In genomic region chr12:67665679-67666078, GRCh38 we compare ENCODE assay signal across 28 cellular contexts. TPM values are rescaled to one million over a fixed set of nuclear protein-coding genes. Genes with fewer than 3 reads are reported as not detected.
DNase-seq lines count a peak whose midpoint lies in the region; ATAC-seq and TF ChIP-seq lines count a peak whose summit lies in the region.
"Had no signal": no experiment of that assay in that cellular context is flagged by ENCODE, and none has a peak within 500 bp of the region (broad histone marks: within the 10 kb centered on the region; RNA-seq: fewer than 3 reads in every experiment).

No MANE protein-coding gene starts in this region.

- CTCF ChIA-PET in Calu3 (lab: Charles Lee): interaction anchor here (0.5 kb wide), 1 partner anchor 1540 kb away, joined by 5 read pairs; no protein-coding TSS in a partner anchor

- H3K36me3 ChIP-seq in lower lobe of right lung: no peaks in the 10 kb centered on the region
- H3K36me3 ChIP-seq: esophagus muscularis mucosa, gastroesophageal sphincter, prostate gland, stomach, tibial nerve had no signal

- no peaks in the 10 kb centered on the region for H3K27me3 Mint-ChIP-seq in Calu3 (ENCODE audit: unreplicated experiment)
- no peaks in the 10 kb centered on the region for H3K27me3 Mint-ChIP-seq in effector memory CD8-positive, alpha-beta T cell
- no peaks in the 10 kb centered on the region for H3K27me3 Mint-ChIP-seq in progenitor cell of endocrine pancreas

- H3K4me1 Mint-ChIP-seq in Calu3 (ENCODE audit: low read depth, unreplicated experiment) (peaks cover 58% of the 10 kb centered on the region), progenitor cell of endocrine pancreas (ENCODE audit: low read depth) (peaks cover 2% of the 10 kb centered on the region)
- peaks cover 56 to 76% of the 10 kb centered on the region in 2 donors for H3K4me1 Mint-ChIP-seq in effector memory CD8-positive, alpha-beta T cell (ENCODE audit: low read depth in 2 of 2)

- H3K4me1 ChIP-seq in lower lobe of right lung: peaks cover 15% of the 10 kb centered on the region
- H3K4me1 ChIP-seq: HAP-1, prostate gland had no signal

- TF ChIP-seq CTCF in Calu3 (IDR thresholded peaks at IDR 0.05; ENCODE audit: unreplicated experiment) (no peak), progenitor cell of endocrine pancreas (IDR thresholded peaks at IDR 0.05; ENCODE audit: unreplicated experiment) (no peak), lower lobe of right lung (IDR thresholded peaks at IDR 0.05) (no peak)

- intact Hi-C loops in Calu3 (cut with micrococcal nuclease; ENCODE audit: unreplicated experiment) (no loop called here), lower lobe of right lung (cut with DNase I) (no loop called here), posterior cingulate gyrus (cut with DNase I) (no loop called here)

- no peak overlapping the region for H3K4me3 ChIP-seq in lower lobe of right lung
- H3K4me3 ChIP-seq: esophagus muscularis mucosa, gastroesophageal sphincter, HAP-1, prostate gland, stomach, tibial nerve had no signal

- H3K4me3 Mint-ChIP-seq in Calu3 (ENCODE audit: low read depth, unreplicated experiment) (no peak overlapping the region), progenitor cell of endocrine pancreas (ENCODE audit: low read depth) (no peak overlapping the region)
- peak overlapping the region in 1 of 2 donors; percentile 33 for H3K4me3 Mint-ChIP-seq in effector memory CD8-positive, alpha-beta T cell
- H3K4me3 Mint-ChIP-seq: activated T-helper 1 cell treated with anti-CD3 and anti-CD28 coated beads, Interleukin-12 subunit alpha, Interleukin-12 subunit beta, Interleukin-2, Interleukin-4 antibody, amounts not matched to agents 30 ng/mL and 10 ng/mL and 1 ng/mL, durations not matched to agents 14 hours and 24 hours and 36 hours had no signal

- H3K27me3 ChIP-seq in lower lobe of right lung (ENCODE audit: low read depth): no peaks in the 10 kb centered on the region
- H3K27me3 ChIP-seq: esophagus muscularis mucosa, gastroesophageal sphincter, stomach, tibial nerve had no signal

- BruUV-seq in Calu3 (replicated peaks; lab: Mats Ljungman, UMichigan): no TSS peak

- H3K27ac Mint-ChIP-seq in Calu3 (ENCODE audit: unreplicated experiment) (peak overlapping the region; percentile 72), progenitor cell of endocrine pancreas (peak overlapping the region; percentile 67)
- peak overlapping the region; percentile 34 to 54 for H3K27ac Mint-ChIP-seq in effector memory CD8-positive, alpha-beta T cell
- H3K27ac Mint-ChIP-seq: activated naive CD4-positive, alpha-beta T cell treated with anti-CD3 and anti-CD28 coated beads, Interleukin-2, amount 50 U/mL, for 72 hours; activated T-helper 1 cell treated with anti-CD3 and anti-CD28 coated beads, Interleukin-12 subunit alpha, Interleukin-12 subunit beta, Interleukin-2, Interleukin-4 antibody, amounts not matched to agents 30 ng/mL and 10 ng/mL and 1 ng/mL, durations not matched to agents 14 hours and 24 hours and 36 hours had no signal

- no peaks in the 10 kb centered on the region for H3K9me3 ChIP-seq in lower lobe of right lung
- H3K9me3 ChIP-seq: esophagus muscularis mucosa, gastroesophageal sphincter, HAP-1, prostate gland, stomach, tibial nerve had no signal

- ATAC-seq in effector memory CD8-positive, alpha-beta T cell (replicated peaks): no peak
- no peak for ATAC-seq in lower lobe of right lung
- ATAC-seq: activated CD4-positive, CD25-positive, alpha-beta regulatory T cell treated with anti-CD3 and anti-CD28 coated beads, Interleukin-2, amount 50 U/mL, for 24 hours; activated naive CD4-positive, alpha-beta T cell treated with anti-CD3 and anti-CD28 coated beads, Interleukin-2, amount 50 U/mL, for 72 hours; gastroesophageal sphincter; Panc1 had no signal

- H3K36me3 Mint-ChIP-seq in Calu3 (ENCODE audit: insufficient read depth, unreplicated experiment) (peaks cover 8% of the 10 kb centered on the region), progenitor cell of endocrine pancreas (ENCODE audit: insufficient read depth) (peaks cover 1% of the 10 kb centered on the region)
- peaks cover 32% of the 10 kb centered on the region for H3K36me3 Mint-ChIP-seq in effector memory CD8-positive, alpha-beta T cell (ENCODE audit: insufficient read depth)

- DNase-seq in DMS 273 (lab: John Stamatoyannopoulos, UW; ENCODE audit: unreplicated experiment) (peak; percentile 13), DMS 273 treated with DMSO at 0.1 percent for 48 hours (lab: John Stamatoyannopoulos, UW) (no peak), Calu3 (no peak), progenitor cell of endocrine pancreas (ENCODE audit: low spot score, unreplicated experiment) (no peak), lower lobe of right lung (no peak), cortex of kidney (lab: John Stamatoyannopoulos, UW) (no peak), posterior cingulate gyrus (no peak)
- no peak for DNase-seq in effector memory CD8-positive, alpha-beta T cell
- DNase-seq: activated CD8-positive, alpha-beta memory T cell treated with anti-CD3 and anti-CD28 coated beads for 24 hours; effector memory CD4-positive, alpha-beta T cell; GDM1; Karpas-422; MV-4-11; NCI-H1694; NCI-H2171; NCI-H524; SIG-M5; stomach had no signal

- no peaks in the 10 kb centered on the region for H3K9me3 Mint-ChIP-seq in Calu3 (ENCODE audit: low read depth, unreplicated experiment)
- H3K9me3 Mint-ChIP-seq in effector memory CD8-positive, alpha-beta T cell: no peaks in the 10 kb centered on the region
- H3K9me3 Mint-ChIP-seq in progenitor cell of endocrine pancreas (ENCODE audit: low read depth): no peaks in the 10 kb centered on the region
- H3K9me3 Mint-ChIP-seq: activated naive CD4-positive, alpha-beta T cell treated with anti-CD3 and anti-CD28 coated beads, Interleukin-2, amount 50 U/mL, for 72 hours; activated T-helper 1 cell treated with anti-CD3 and anti-CD28 coated beads, Interleukin-12 subunit alpha, Interleukin-12 subunit beta, Interleukin-2, Interleukin-4 antibody, amounts not matched to agents 30 ng/mL and 10 ng/mL and 1 ng/mL, durations not matched to agents 14 hours and 24 hours and 36 hours had no signal

- no peak overlapping the region for H3K27ac ChIP-seq in lower lobe of right lung
- H3K27ac ChIP-seq: 22Rv1, esophagus muscularis mucosa, prostate gland, stomach, tibial nerve had no signal

RNA-seq across cellular contexts. Expression of gene DYRK2, which starts 17.1 kb away (rescaled TPM):
- total RNA-seq in Calu3 (2022) (62.3 and 74.6 TPM in 2 replicates), progenitor cell of endocrine pancreas (45.0 and 48.1 TPM in 2 replicates), lower lobe of right lung (17.6 TPM)
